In genomic region chr7:33108931-33109757, GRCh38 we compare ENCODE assay signal across 1 cellular context.
TF ChIP-seq lines count a peak whose summit lies in the region.

TSS of gene RP9 (minus strand) at chr7:33109404. CDS start at chr7:33109372, 32 bp downstream.

TF ChIP-seq in K562, 482 proteins besides CTCF, POLR2A, EP300 and RAD21 (continued from another document and continues in another):
- TF ChIP-seq ZNF592 (IDR thresholded peaks at IDR 0.05) = peak; percentile 67; the same call in 1 of the 2 replicates
- peak; percentile 11; the same call in 1 of the 2 replicates for TF ChIP-seq TFAP4 (CRISPR knock-in tag; IDR thresholded peaks at IDR 0.05; ENCODE audit: borderline replicate concordance)
- TF ChIP-seq ZNF740 (CRISPR knock-in tag; IDR thresholded peaks at IDR 0.05) = no peak
- no peak for TF ChIP-seq ZNF740 (tag; IDR thresholded peaks at IDR 0.05)
- no peak for TF ChIP-seq ZFP30 (CRISPR knock-in tag; IDR thresholded peaks at IDR 0.05; ENCODE audit: borderline replicate concordance)
- TF ChIP-seq KDM5B (IDR thresholded peaks at IDR 0.05; ENCODE audit: insufficient replicate concordance, low read depth, low read length) = peak; percentile 76
- TF ChIP-seq SAP30 (IDR thresholded peaks at IDR 0.05; ENCODE audit: borderline replicate concordance, insufficient read depth, low read depth, low read length, poor library complexity, severe bottlenecking) = peak; percentile 57
- peak; percentile 74 for TF ChIP-seq TAF1 (IDR thresholded peaks at IDR 0.05; ENCODE audit: control insufficient read depth, extremely low read depth, insufficient read depth, low read length, severe bottlenecking)
- no peak for TF ChIP-seq ZNF217 (CRISPR knock-in tag; IDR thresholded peaks at IDR 0.05)
- TF ChIP-seq POLR2H (tag; IDR thresholded peaks at IDR 0.05; ENCODE audit: low read depth) = no peak
- peak; percentile 96 for TF ChIP-seq GABPA (tag; conservative IDR thresholded peaks at IDR 0.05; ENCODE audit: low read depth)
- no peak for TF ChIP-seq FOXJ3 (CRISPR knock-in tag; IDR thresholded peaks at IDR 0.05)
- 0 out of 2 replicates have a peak, but pooled peaks have one; percentile 22 for TF ChIP-seq ETV5 (CRISPR knock-in tag; IDR thresholded peaks at IDR 0.05; ENCODE audit: low read depth)
- TF ChIP-seq NCOA2 (IDR thresholded peaks at IDR 0.05; ENCODE audit: partially characterized antibody in 2 of 2) = no peak
- TF ChIP-seq ZNF197 (CRISPR knock-in tag; IDR thresholded peaks at IDR 0.05; ENCODE audit: low read depth) = peak; percentile 54; the same call in 1 of the 2 replicates
- no peak for TF ChIP-seq SREBF1 (IDR thresholded peaks at IDR 0.05; ENCODE audit: borderline replicate concordance, low read depth, low read length)
- peak; percentile 38 for TF ChIP-seq CHD1 (IDR thresholded peaks at IDR 0.05; ENCODE audit: low read length)
- TF ChIP-seq L3MBTL2 (IDR thresholded peaks at IDR 0.05) = peak; percentile 41; the same call in 1 of the 2 replicates
- TF ChIP-seq IRF9 (tag; IDR thresholded peaks at IDR 0.05) = no peak
- peak; percentile 63 for TF ChIP-seq GMEB1 (CRISPR knock-in tag; IDR thresholded peaks at IDR 0.05)
- TF ChIP-seq RBFOX2 (IDR thresholded peaks at IDR 0.05; ENCODE audit: low read depth, low read length) = peak; percentile 76
- TF ChIP-seq RBM17 (IDR thresholded peaks at IDR 0.05; ENCODE audit: borderline replicate concordance, low read depth, low read length) = no peak
- TF ChIP-seq NCOA4 (IDR thresholded peaks at IDR 0.05; ENCODE audit: partially characterized antibody) = no peak
- TF ChIP-seq ZNF699 (CRISPR knock-in tag; IDR thresholded peaks at IDR 0.05; ENCODE audit: insufficient replicate concordance) = no peak
- TF ChIP-seq ARID3A (IDR thresholded peaks at IDR 0.05; ENCODE audit: borderline replicate concordance, low read depth, low read length) = no peak
- TF ChIP-seq SFPQ (IDR thresholded peaks at IDR 0.05; ENCODE audit: low read depth, low read length) = no peak
- peak; percentile 32 for TF ChIP-seq FIP1L1 (IDR thresholded peaks at IDR 0.05; ENCODE audit: low read depth, low read length, poor library complexity, severe bottlenecking)
- TF ChIP-seq RB1 (IDR thresholded peaks at IDR 0.05; ENCODE audit: low read depth) = peak; percentile 93; the same call in 1 of the 2 replicates
- peak; percentile 32; the same call in 1 of the 2 replicates for TF ChIP-seq ELF1 (tag; IDR thresholded peaks at IDR 0.05)
- peak; percentile 88; the same call in 1 of the 2 replicates for TF ChIP-seq ZBTB7A (IDR thresholded peaks at IDR 0.05; ENCODE audit: borderline replicate concordance, control insufficient read depth, low read depth, low read length)
- TF ChIP-seq RNF2 (IDR thresholded peaks at IDR 0.05) = no peak
- TF ChIP-seq ZBTB17 (CRISPR knock-in tag; IDR thresholded peaks at IDR 0.05) = 0 out of 2 replicates have a peak, but pooled peaks have one; percentile 14
- TF ChIP-seq SMC3 (conservative IDR thresholded peaks at IDR 0.05; ENCODE audit: insufficient read depth, low read depth, low read length) = 0 out of 2 replicates have a peak, but pooled peaks have one; percentile 20
- peak; percentile 80; the same call in 1 of the 2 replicates for TF ChIP-seq ZNF282 (CRISPR knock-in tag; IDR thresholded peaks at IDR 0.05)
- no peak for TF ChIP-seq KDM1A (IDR thresholded peaks at IDR 0.05)
- TF ChIP-seq NR2C2 (CRISPR knock-in tag; IDR thresholded peaks at IDR 0.05) = no peak
- peak; percentile 27; the same call in 1 of the 2 replicates for TF ChIP-seq NR2C2 (tag; IDR thresholded peaks at IDR 0.05)
- TF ChIP-seq NONO (IDR thresholded peaks at IDR 0.05; ENCODE audit: low read depth in 2 of 2, low read length in 1 of 2) = peak; percentile 50 to 91; a peak in 1 of 4 replicates
- TF ChIP-seq BRCA1 (IDR thresholded peaks at IDR 0.05) = no peak
- no peak for TF ChIP-seq BRCA1 (CRISPR knock-in tag; IDR thresholded peaks at IDR 0.05)
- TF ChIP-seq DPF2 (IDR thresholded peaks at IDR 0.05) = no peak
- TF ChIP-seq NFIC (IDR thresholded peaks at IDR 0.05) = 0 out of 2 replicates have a peak, but pooled peaks have one; percentile 28
- TF ChIP-seq E2F8 (IDR thresholded peaks at IDR 0.05; ENCODE audit: low read depth, partially characterized antibody) = no peak
- no peak for TF ChIP-seq ZNF3 (CRISPR knock-in tag; IDR thresholded peaks at IDR 0.05)
- TF ChIP-seq POLR2G (IDR thresholded peaks at IDR 0.05; ENCODE audit: low read depth, low read length) = peak; percentile 88
- no peak for TF ChIP-seq TRIM24 (IDR thresholded peaks at IDR 0.05)
- TF ChIP-seq VEZF1 (CRISPR knock-in tag; IDR thresholded peaks at IDR 0.05) = peak; percentile 71
